In the genomic region with DNA sequence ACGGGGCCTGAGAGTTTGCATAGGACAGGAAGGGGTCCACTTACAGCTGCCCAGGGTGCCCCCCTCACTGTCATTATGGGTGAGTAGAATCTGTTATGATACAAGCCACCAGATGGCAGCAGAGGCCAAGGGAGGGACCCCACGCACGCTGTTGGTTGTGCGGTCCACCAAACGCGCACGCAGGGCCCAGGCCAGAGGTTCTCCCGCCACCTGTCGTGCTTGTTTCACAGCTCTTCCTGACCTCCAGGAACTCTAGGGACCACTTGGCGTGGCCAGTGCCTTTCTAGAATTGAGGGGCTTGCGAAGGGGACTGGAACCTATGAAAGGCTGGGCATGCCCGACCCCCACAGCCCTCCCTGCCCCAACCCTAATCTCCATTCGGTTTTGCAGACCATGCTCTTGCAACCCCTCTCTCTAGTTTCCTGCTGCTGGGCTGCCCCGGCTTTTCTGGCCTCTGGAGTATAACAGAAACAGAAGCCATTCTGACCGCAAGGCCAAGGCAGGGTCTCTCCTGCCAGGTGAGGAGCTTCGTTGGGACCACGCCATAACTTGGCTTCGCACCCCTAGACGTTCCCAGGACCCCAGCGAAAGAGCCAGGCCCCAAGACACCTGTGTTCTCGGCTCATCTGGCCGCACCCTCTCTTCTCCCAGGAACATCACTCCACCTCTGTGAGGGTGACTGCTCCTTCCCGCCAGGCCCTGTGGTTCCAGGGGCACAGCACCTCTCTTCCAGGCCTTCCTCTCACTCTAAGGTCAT, we compare ENCODE assay signal across 8 cellular contexts. TPM values are rescaled to one million over a fixed set of nuclear protein-coding genes. Genes with fewer than 3 reads are reported as not detected.
A peak's percentile ranks its signal among the peaks of the same experiment; 100 is the strongest.
DNase-seq lines count a peak whose midpoint lies in the region; ATAC-seq and TF ChIP-seq lines count a peak whose summit lies in the region.

No MANE protein-coding gene starts in this region.

- 45 to 49% methylated on average over 23 of the region's 23 CpGs for WGBS in heart right ventricle, 2 donors

- peak; percentile 11 for DNase-seq in DMS53 treated with DMSO at 0.1 percent for 48 hours (lab: John Stamatoyannopoulos, UW; ENCODE audit: unreplicated experiment)
- peak; percentile 24 for DNase-seq in KG1 (lab: John Stamatoyannopoulos, UW)
- DNase-seq in RWPE1 (ENCODE audit: low spot score): peak; percentile 51
- DNase-seq in adipocyte (ENCODE audit: low read depth): peak; percentile 82
- peak; percentile 57 to 67 for DNase-seq in heart right ventricle
- peak; percentile 7 for DNase-seq in renal cortical epithelial cell (ENCODE audit: low read depth)

- no peak overlapping the region for H3K9ac ChIP-seq in adipocyte (ENCODE audit: low read length)

- no peak overlapping the region for H3K27ac ChIP-seq in RWPE1
- no peak overlapping the region for H3K27ac ChIP-seq in heart right ventricle

- no peaks in the 10 kb centered on the region for H3K4me1 ChIP-seq in adipocyte (ENCODE audit: control insufficient read depth, insufficient read depth, low read length)
- H3K4me1 ChIP-seq in heart right ventricle: peaks cover 0 to 9% (median 0%) of the 10 kb centered on the region in 9 donors

- peak; percentile 69 to 87 (median 84) for ATAC-seq in heart right ventricle
- no peak for ATAC-seq in GM21390 (IDR thresholded peaks at IDR 0.05; ENCODE audit: unreplicated experiment)
- ATAC-seq in GM18858 (IDR thresholded peaks at IDR 0.05; ENCODE audit: unreplicated experiment): no peak

- H3K4me3 ChIP-seq in adipocyte (ENCODE audit: low read length): no peak overlapping the region
- H3K4me3 ChIP-seq in heart right ventricle: no peak overlapping the region

- H3K36me3 ChIP-seq in adipocyte (ENCODE audit: control insufficient read depth, insufficient read depth, low read length, severe bottlenecking) (peaks cover 80% of the 10 kb centered on the region), heart right ventricle (no peaks in the 10 kb centered on the region)

- POLR2A ChIA-PET in RWPE1 (lab: Yijun Ruan, JAX; ENCODE audit: low non-redundant PET): no interaction called here

- H3K27me3 ChIP-seq in adipocyte (replicated peaks; ENCODE audit: control insufficient read depth, insufficient read depth, low read length) (peaks cover 21% of the 10 kb centered on the region), heart right ventricle (peaks cover 0 to 11% (median 0%) of the 10 kb centered on the region in 7 donors)

- peak; percentile 80 for TF ChIP-seq CTCF in RWPE1 (conservative IDR thresholded peaks at IDR 0.05; ENCODE audit: low read depth)
- peak; percentile 70 to 88 (median 81) for TF ChIP-seq CTCF in heart right ventricle (IDR thresholded peaks at IDR 0.05)

- H3K9me3 ChIP-seq in adipocyte (ENCODE audit: control insufficient read depth, low read length): peaks cover 10% of the 10 kb centered on the region
- no peaks in the 10 kb centered on the region for H3K9me3 ChIP-seq in heart right ventricle

- intact Hi-C loops in heart right ventricle (cut with DNase I): loop anchor here (1.0 to 10.0 kb wide), 9 partner anchors 53 to 258 kb away; partner anchors contain the start of gene CFAP100 (in 3 of the 10)

- CTCF ChIA-PET in RWPE1 (lab: Yijun Ruan, JAX): interaction anchor here (0.6 to 2.6 kb wide), 18 partner anchors 9 to 392 kb away, joined by 3 to 23 read pairs (median 3); no protein-coding TSS in a partner anchor

RNA-seq across cellular contexts. Expression of gene ALDH1L1, which starts 46.0 kb away (rescaled TPM):
- total RNA-seq in heart right ventricle: 10 to 100 TPM; 25.5 to 45.9 (median 32.1) TPM
- 10 to 100 TPM; 14.9 to 27.0 TPM for polyA plus RNA-seq in heart right ventricle
- total RNA-seq in renal cortical epithelial cell: 2.4 and 4.6 TPM in 2 replicates

RNA-seq across cellular contexts. Expression of gene SLC41A3, which starts 50.5 kb away (rescaled TPM):
- total RNA-seq in heart right ventricle (10 to 100 TPM; 29.4 to 48.2 (median 40.1) TPM), renal cortical epithelial cell (46.2 and 78.6 TPM in 2 replicates)
- 10 to 100 TPM; 28.6 to 49.5 TPM for polyA plus RNA-seq in heart right ventricle

Comparison
In these comparisons a context has a peak if more than half of its experiments do, and no peak if none do; other contexts are left out.
1. DNase-seq: peak in every context shown above with its lines; median percentile 82 in adipocyte; 62 in heart right ventricle; 51 in RWPE1; 24 in KG1; 11 in DMS53 treated with DMSO at 0.1 percent for 48 hours; 7 in renal cortical epithelial cell.
2. ATAC-seq: peak in heart right ventricle (8 of 8); none in GM21390 (single experiment) and GM18858 (single experiment).